ENCODE assay signal across 11 cellular contexts in the genomic region with DNA sequence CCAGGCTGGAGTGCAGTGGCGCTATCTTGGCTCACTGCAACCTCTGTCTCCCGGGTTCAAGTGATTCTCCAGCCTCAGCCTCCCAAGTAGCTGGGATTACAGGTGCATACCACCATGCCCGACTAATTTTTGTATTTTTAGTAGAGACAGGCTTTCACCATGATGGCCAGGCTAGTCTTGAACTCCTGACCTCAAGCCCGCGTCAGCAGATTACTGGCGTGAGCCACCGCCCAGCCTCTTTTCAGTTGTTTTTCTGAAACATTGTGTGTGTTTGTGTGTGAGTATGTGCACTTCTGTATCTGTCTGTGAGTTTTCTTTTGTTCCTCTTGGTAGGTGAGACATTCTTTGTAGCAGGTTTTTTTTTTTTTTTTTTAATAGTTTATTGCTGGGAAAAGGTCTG. TPM values are rescaled to one million over a fixed set of nuclear protein-coding genes. Genes with fewer than 3 reads are reported as not detected.
"Had no signal": no experiment of that assay in that cellular context is flagged by ENCODE, and none has a peak within 500 bp of the region (broad histone marks: within the 10 kb centered on the region; RNA-seq: fewer than 3 reads in every experiment).

No MANE protein-coding gene starts in this region.

RNA-seq across cellular contexts. Expression of gene GAL3ST3, which starts 30.0 kb away (rescaled TPM):
- total RNA-seq: activated T-cell treated with anti-CD3 and anti-CD28 coated beads, Interleukin-2, amount 50 U/mL, for 4 hours; esophagus mucosa; left lobe of liver; mononuclear cell; T-helper 2 cell treated with Interferon-gamma antibody and Interleukin-4, amounts not matched to agents 100 ng/mL and 5 ng/mL, for 36 hours; ureter had no signal
- polyA plus RNA-seq: adrenal gland, keratinocyte had no signal

RNA-seq across cellular contexts. Expression of gene CATSPER1, which starts 52.7 kb away (rescaled TPM):
- total RNA-seq: activated T-cell treated with anti-CD3 and anti-CD28 coated beads, Interleukin-2, amount 50 U/mL, for 4 hours; esophagus mucosa; left lobe of liver; lung microvascular endothelial cell; right cardiac atrium; thoracic aorta; ureter had no signal
- polyA plus RNA-seq: keratinocyte, right cardiac atrium had no signal
